Comparison of ENCODE assay signal across 8 cellular contexts in genomic region chr19:10259162-10259905, GRCh38. TPM values are rescaled to one million over a fixed set of nuclear protein-coding genes. Genes with fewer than 3 reads are reported as not detected.
A peak's percentile ranks its signal among the peaks of the same experiment; 100 is the strongest.
DNase-seq lines count a peak whose midpoint lies in the region; ATAC-seq and TF ChIP-seq lines count a peak whose summit lies in the region.

No MANE protein-coding gene starts in this region.

- H3K27ac ChIP-seq in A673 (ENCODE audit: low read depth, low read length, poor library complexity, severe bottlenecking) (no peak overlapping the region), GM23338 (ENCODE audit: low read depth) (no peak overlapping the region), left lung (peak overlapping the region; percentile 57 to 82)

- no peaks in the 10 kb centered on the region for H3K9me2 ChIP-seq in GM23338 (ENCODE audit: insufficient read depth)

- H3K4me1 ChIP-seq in A673 (ENCODE audit: insufficient read depth, low read length, poor library complexity, severe bottlenecking): no peaks in the 10 kb centered on the region
- no peaks in the 10 kb centered on the region for H3K4me1 ChIP-seq in GM23338 (ENCODE audit: insufficient read depth)
- peaks cover 0 to 10% of the 10 kb centered on the region in 2 donors for H3K4me1 ChIP-seq in left lung

- no peak overlapping the region for H2AFZ ChIP-seq in GM23338

- no peak overlapping the region for H3K4me3 Mint-ChIP-seq in GM23338

- peaks cover 6% of the 10 kb centered on the region for H3K27me3 Mint-ChIP-seq in GM23338 (ENCODE audit: insufficient read depth, low read depth, poor library complexity)

- H3K27ac Mint-ChIP-seq in GM23338: no peak overlapping the region

- no peaks in the 10 kb centered on the region for H3K4me1 Mint-ChIP-seq in GM23338

- H3K4me2 ChIP-seq in GM23338: no peak overlapping the region

- H3K79me2 ChIP-seq in GM23338 (replicated peaks; ENCODE audit: insufficient read depth): no peaks in the 10 kb centered on the region

- intact Hi-C loops in A673 (cut with micrococcal nuclease; ENCODE audit: unreplicated experiment): loop anchor here (1.0 kb wide), 1 partner anchor 131 kb away; no protein-coding TSS in a partner anchor
- intact Hi-C loops in left lung (cut with DNase I): loop anchor here (5.0 kb wide), 2 partner anchors 123 to 133 kb away; partner anchors contain the start of gene TYK2 (in 1 of the 2)

- ATAC-seq in GM23338: peak; percentile 92
- peak; percentile 74 for ATAC-seq in left lung
- ATAC-seq in GM18517 (IDR thresholded peaks at IDR 0.05; ENCODE audit: unreplicated experiment): no peak

- TF ChIP-seq CTCF in A673 (conservative IDR thresholded peaks at IDR 0.05; ENCODE audit: low read depth, low read length) (peak; percentile 87), GM23338 (conservative IDR thresholded peaks at IDR 0.05; ENCODE audit: low read depth in 2 of 2) (peak; percentile 72 to 87), choroid plexus epithelial cell (conservative IDR thresholded peaks at IDR 0.05; ENCODE audit: low read depth, low read length) (peak; percentile 80), left lung (IDR thresholded peaks at IDR 0.05) (peak; percentile 61 to 77)

- H4K20me1 ChIP-seq in GM23338 (replicated peaks; ENCODE audit: insufficient read depth): peaks cover 1% of the 10 kb centered on the region; the same call in 1 of the 2 replicates

- CTCF ChIA-PET in A673 (lab: Charles Lee): interaction anchor here (0.5 to 2.6 kb wide), 15 partner anchors 9 to 385 kb away, joined by 3 to 38 read pairs (median 6); partner anchors contain the start of genes ICAM1 and ICAM5

- H3K36me3 Mint-ChIP-seq in GM23338 (ENCODE audit: low read depth): peaks cover 40% of the 10 kb centered on the region

- POLR2A ChIA-PET in A673 (lab: Charles Lee; ENCODE audit: low non-redundant PET): interaction anchor here (0.6 to 1.3 kb wide), 2 partner anchors 43 to 129 kb away, joined by 6 to 11 read pairs; no protein-coding TSS in a partner anchor

- H3K9me3 ChIP-seq in A673 (ENCODE audit: low read depth, low read length, poor library complexity, severe bottlenecking) (no peaks in the 10 kb centered on the region), left lung (no peaks in the 10 kb centered on the region)

- no TSS peak for BruUV-seq in A673 (replicated peaks; lab: Mats Ljungman, UMichigan)

- H3K27me3 ChIP-seq in A673 (replicated peaks; ENCODE audit: insufficient read depth, low read depth, low read length, poor library complexity) (no peaks in the 10 kb centered on the region), GM23338 (ENCODE audit: insufficient read depth) (no peaks in the 10 kb centered on the region), left lung (no peaks in the 10 kb centered on the region)

- peaks cover 21% of the 10 kb centered on the region for H3K36me3 ChIP-seq in A673 (ENCODE audit: insufficient read depth, low read length, poor library complexity, severe bottlenecking)
- peaks cover 10% of the 10 kb centered on the region for H3K36me3 ChIP-seq in GM23338 (ENCODE audit: insufficient read depth)
- peaks cover 0 to 45% of the 10 kb centered on the region in 2 donors for H3K36me3 ChIP-seq in left lung

- H3F3A ChIP-seq in GM23338 (replicated peaks; ENCODE audit: low read depth): peaks cover 3% of the 10 kb centered on the region

- peak; percentile 94 for DNase-seq in A673 (ENCODE audit: low spot score)
- DNase-seq in GM23338 (ENCODE audit: low spot score): peak; percentile 98
- peak; percentile 69 for DNase-seq in NCI-H460 (ENCODE audit: extremely low read depth, low read depth)
- peak; percentile 90 to 96 for DNase-seq in activated CD4-positive, alpha-beta T cell treated with anti-CD3 and anti-CD28 coated beads for 24 hours (ENCODE audit: low read depth in 2 of 2)
- DNase-seq in choroid plexus epithelial cell (ENCODE audit: low read depth): peak; percentile 91
- DNase-seq in left lung: peak; percentile 88 to 92
- DNase-seq in stimulated activated CD4-positive, alpha-beta T cell treated with anti-CD3 and anti-CD28 coated beads, Interleukin-4, amount 100 ng/mL, for 48 hours (ENCODE audit: low read depth in 2 of 2): peak; percentile 94 to 96

- H3K4me3 ChIP-seq in A673 (ENCODE audit: low read depth, low read length, poor library complexity, severe bottlenecking): no peak overlapping the region
- H3K4me3 ChIP-seq in GM23338: no peak overlapping the region
- no peak overlapping the region for H3K4me3 ChIP-seq in choroid plexus epithelial cell (ENCODE audit: low read depth, low read length)
- H3K4me3 ChIP-seq in left lung: no peak overlapping the region

- no peaks in the 10 kb centered on the region for H3K9me3 Mint-ChIP-seq in GM23338

TF ChIP-seq in GM23338, 12 proteins besides CTCF, POLR2A, EP300 and RAD21 (continues in another document):
- TF ChIP-seq STAT1 (IDR thresholded peaks at IDR 0.05; ENCODE audit: unreplicated experiment) (no peak), ZNF331 (CRISPR knock-in tag; IDR thresholded peaks at IDR 0.05; ENCODE audit: low read depth) (no peak), EZH2phosphoT487 (IDR thresholded peaks at IDR 0.05; ENCODE audit: unreplicated experiment) (no peak), POLR2AphosphoS5 (IDR thresholded peaks at IDR 0.05; ENCODE audit: low read depth) (no peak), CREB1 (CRISPR knock-in tag; IDR thresholded peaks at IDR 0.05; ENCODE audit: low read depth) (no peak)

RNA-seq across cellular contexts. Expression of gene MRPL4, which starts 7.3 kb away (rescaled TPM):
- total RNA-seq in A673 (2021) (107 and 112 TPM in 2 replicates), left lung (10 to 100 TPM; 37.2 to 53.1 TPM)
- total RNA-seq in GM23338 (2014; rRNA removed; shearing (Covaris generic)): 152 and 171 TPM in 2 replicates
- 92.0 and 102 TPM in 2 replicates for polyA plus RNA-seq in GM23338 (2016; fragmentation: Nextera tagmentation; extraction: Ambion mirVana)
- 73.9 and 81.6 TPM in 2 replicates for total RNA-seq in NCI-H460 (2014; rRNA removed; shearing (Covaris generic))
- polyA plus RNA-seq in NCI-H460 (2014; cell fraction: nucleus; rRNA removed): 192 and 208 TPM in 2 replicates

RNA-seq across cellular contexts. Expression of gene ICAM1, which starts 11.6 kb away (rescaled TPM):
- total RNA-seq in A673 (2021) (1.7 and 2.2 TPM in 2 replicates), left lung (100 to 1,000 TPM; 149 to 497 TPM)
- 3.5 and 3.6 TPM in 2 replicates for total RNA-seq in GM23338 (2014; rRNA removed; shearing (Covaris generic))
- 1.0 and 1.6 TPM in 2 replicates for polyA plus RNA-seq in GM23338 (2016; fragmentation: Nextera tagmentation; extraction: Ambion mirVana)
- total RNA-seq in NCI-H460 (2014; rRNA removed; shearing (Covaris generic)): 1.1 and 1.6 TPM in 2 replicates
- polyA plus RNA-seq in NCI-H460 (2014; cell fraction: nucleus; rRNA removed): 0.50 and 2.5 TPM in 2 replicates

RNA-seq across cellular contexts. Expression of gene ICAM4, which starts 27.4 kb away (rescaled TPM):
- total RNA-seq in A673 (2021) (0.58 and 1.5 TPM in 2 replicates), left lung (10 to 100 TPM in 1 of 2 donors, 1 to 10 TPM in 1; 4.5 to 17.9 TPM)
- total RNA-seq in GM23338 (2014; rRNA removed; shearing (Covaris generic)): 1.0 and 3.8 TPM in 2 replicates
- 0.81 and 0.96 TPM in 2 replicates for polyA plus RNA-seq in GM23338 (2016; fragmentation: Nextera tagmentation; extraction: Ambion mirVana)
- total RNA-seq in NCI-H460 (2014; rRNA removed; shearing (Covaris generic)): not detected in 2 replicates
- not detected in 2 replicates for polyA plus RNA-seq in NCI-H460 (2014; cell fraction: nucleus; rRNA removed)

RNA-seq across cellular contexts. Expression of gene S1PR2, which starts 28.2 kb away (rescaled TPM):
- total RNA-seq in A673 (2021) (8.4 and 10.0 TPM in 2 replicates), left lung (10 to 100 TPM; 25.6 to 40.3 TPM)
- 13.2 and 13.9 TPM in 2 replicates for total RNA-seq in GM23338 (2014; rRNA removed; shearing (Covaris generic))
- 8.9 and 9.2 TPM in 2 replicates for polyA plus RNA-seq in GM23338 (2016; fragmentation: Nextera tagmentation; extraction: Ambion mirVana)
- 1.5 and 1.8 TPM in 2 replicates for total RNA-seq in NCI-H460 (2014; rRNA removed; shearing (Covaris generic))
- 0.32 and 1.4 TPM in 2 replicates for polyA plus RNA-seq in NCI-H460 (2014; cell fraction: nucleus; rRNA removed)

RNA-seq across cellular contexts. Expression of gene ICAM5, which starts 30.4 kb away (rescaled TPM):
- total RNA-seq in A673 (2021) (4.6 and 6.9 TPM in 2 replicates), left lung (10 to 100 TPM; 10.2 to 25.7 TPM)
- 2.7 and 4.6 TPM in 2 replicates for total RNA-seq in GM23338 (2014; rRNA removed; shearing (Covaris generic))
- polyA plus RNA-seq in GM23338 (2016; fragmentation: Nextera tagmentation; extraction: Ambion mirVana): 0.47 and 0.78 TPM in 2 replicates
- total RNA-seq in NCI-H460 (2014; rRNA removed; shearing (Covaris generic)): 1.9 and 2.1 TPM in 2 replicates
- polyA plus RNA-seq in NCI-H460 (2014; cell fraction: nucleus; rRNA removed): 50.7 and 66.7 TPM in 2 replicates

Comparison
In these comparisons a context has a peak if more than half of its experiments do, and no peak if none do; other contexts are left out.
1. H3K27ac ChIP-seq: peak in left lung (2 of 2); none in A673 (single experiment) and GM23338 (single experiment).
2. RNA of gene ICAM1, which starts 11.6 kb away (total RNA-seq): 149 to 497 TPM in left lung; 3.5 to 3.6 TPM in GM23338, 1.7 to 2.2 TPM in A673 and 1.1 to 1.6 TPM in NCI-H460; every median in the first group is over 10 times any median in the second.
3. Peak in every context shown above with its lines, with median percentiles within 50 percentile points of each other: DNase-seq and CTCF ChIP-seq.